1 cellular context compared by ENCODE assay signal in genomic region chr14:81435578-81436295, GRCh38.
A peak's percentile ranks its signal among the peaks of the same experiment; 100 is the strongest.
TF ChIP-seq lines count a peak whose summit lies in the region.

No MANE protein-coding gene starts in this region.

TF ChIP-seq in K562, 482 proteins besides CTCF, POLR2A, EP300 and RAD21 (continued from another document and continues in another):
- TF ChIP-seq ZNF408 (CRISPR knock-in tag; IDR thresholded peaks at IDR 0.05; ENCODE audit: low read depth) (no peak), SIX5 (IDR thresholded peaks at IDR 0.05; ENCODE audit: borderline replicate concordance in 1 of 2, insufficient read depth in 1 of 2, low read depth in 1 of 2, low read length in 2 of 2) (no peak), SIN3A (IDR thresholded peaks at IDR 0.05; ENCODE audit: borderline replicate concordance in 2 of 2, control insufficient read depth in 1 of 2, low read depth in 2 of 2, low read length in 2 of 2) (peak; percentile 7 to 88; a peak in 3 of 4 replicates), HCFC1 (IDR thresholded peaks at IDR 0.05; ENCODE audit: low read depth, low read length) (no peak), NELFE (IDR thresholded peaks at IDR 0.05; ENCODE audit: insufficient read depth, insufficient read length) (no peak), KLF16 (IDR thresholded peaks at IDR 0.05) (no peak), ATF1 (CRISPR knock-in tag; IDR thresholded peaks at IDR 0.05) (no peak), ATF1 (tag; IDR thresholded peaks at IDR 0.05) (0 out of 2 replicates have a peak, but pooled peaks have one; percentile 10), NEUROD1 (IDR thresholded peaks at IDR 0.05; ENCODE audit: borderline replicate concordance, low read depth, low read length, partially characterized antibody) (no peak), FOXM1 (IDR thresholded peaks at IDR 0.05; ENCODE audit: low read depth) (no peak), FOXM1 (CRISPR knock-in tag; IDR thresholded peaks at IDR 0.05; ENCODE audit: low read depth) (no peak), DIDO1 (tag; IDR thresholded peaks at IDR 0.05; ENCODE audit: low read depth) (no peak), HDAC2 (IDR thresholded peaks at IDR 0.05) (peak; percentile 71; the same call in 1 of the 2 replicates), EZH2 (IDR thresholded peaks at IDR 0.05; ENCODE audit: borderline replicate concordance, low read depth, low read length) (no peak), ZBTB26 (CRISPR knock-in tag; IDR thresholded peaks at IDR 0.05) (no peak), NFIX (CRISPR knock-in tag; IDR thresholded peaks at IDR 0.05; ENCODE audit: low read depth) (no peak), SRSF1 (IDR thresholded peaks at IDR 0.05; ENCODE audit: low read depth, low read length) (no peak), NRF1 (conservative IDR thresholded peaks at IDR 0.05 in 1 of 2, IDR thresholded peaks at IDR 0.05 in 1 of 2) (peak; percentile 74 to 77), RB1 (IDR thresholded peaks at IDR 0.05; ENCODE audit: low read depth) (0 out of 2 replicates have a peak, but pooled peaks have one; percentile 31), SP1 (CRISPR knock-in tag; IDR thresholded peaks at IDR 0.05) (no peak), NCOA6 (IDR thresholded peaks at IDR 0.05) (no peak), PHB (CRISPR knock-in tag; IDR thresholded peaks at IDR 0.05) (no peak), TCF3 (CRISPR knock-in tag; IDR thresholded peaks at IDR 0.05) (no peak), HNRNPUL1 (IDR thresholded peaks at IDR 0.05; ENCODE audit: low read length) (no peak), ZNF830 (CRISPR knock-in tag; IDR thresholded peaks at IDR 0.05) (no peak), THRB (CRISPR knock-in tag; conservative IDR thresholded peaks at IDR 0.05) (no peak), CREB1 (IDR thresholded peaks at IDR 0.05) (no peak), CREB1 (CRISPR knock-in tag; IDR thresholded peaks at IDR 0.05) (0 out of 2 replicates have a peak, but pooled peaks have one; percentile 20), MXI1 (IDR thresholded peaks at IDR 0.05; ENCODE audit: low read depth, low read length) (no peak), FOXP4 (CRISPR knock-in tag; IDR thresholded peaks at IDR 0.05; ENCODE audit: borderline replicate concordance) (no peak; the same call in 1 of the 2 replicates), CSDE1 (IDR thresholded peaks at IDR 0.05) (no peak), GABPB2 (CRISPR knock-in tag; conservative IDR thresholded peaks at IDR 0.05) (no peak), ZBTB7A (IDR thresholded peaks at IDR 0.05; ENCODE audit: borderline replicate concordance, control insufficient read depth, low read depth, low read length) (peak; percentile 73; the same call in 1 of the 2 replicates), ZFX (CRISPR knock-in tag; IDR thresholded peaks at IDR 0.05) (peak; percentile 17; the same call in 1 of the 2 replicates), EGR1 (conservative IDR thresholded peaks at IDR 0.05) (peak; percentile 19; the same call in 1 of the 2 replicates), HDAC6 (IDR thresholded peaks at IDR 0.05; ENCODE audit: low read depth, low read length) (no peak), CBFA2T2 (conservative IDR thresholded peaks at IDR 0.05) (no peak), NFIC (IDR thresholded peaks at IDR 0.05) (peak; percentile 19; the same call in 1 of the 2 replicates), EWSR1 (IDR thresholded peaks at IDR 0.05; ENCODE audit: borderline replicate concordance, low read depth, partially characterized antibody) (no peak)
- TF ChIP-seq, protein P1, sequence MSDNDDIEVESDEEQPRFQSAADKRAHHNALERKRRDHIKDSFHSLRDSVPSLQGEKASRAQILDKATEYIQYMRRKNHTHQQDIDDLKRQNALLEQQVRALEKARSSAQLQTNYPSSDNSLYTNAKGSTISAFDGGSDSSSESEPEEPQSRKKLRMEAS (CRISPR knock-in tag; IDR thresholded peaks at IDR 0.05), result no peak
- TF ChIP-seq, protein P2, sequence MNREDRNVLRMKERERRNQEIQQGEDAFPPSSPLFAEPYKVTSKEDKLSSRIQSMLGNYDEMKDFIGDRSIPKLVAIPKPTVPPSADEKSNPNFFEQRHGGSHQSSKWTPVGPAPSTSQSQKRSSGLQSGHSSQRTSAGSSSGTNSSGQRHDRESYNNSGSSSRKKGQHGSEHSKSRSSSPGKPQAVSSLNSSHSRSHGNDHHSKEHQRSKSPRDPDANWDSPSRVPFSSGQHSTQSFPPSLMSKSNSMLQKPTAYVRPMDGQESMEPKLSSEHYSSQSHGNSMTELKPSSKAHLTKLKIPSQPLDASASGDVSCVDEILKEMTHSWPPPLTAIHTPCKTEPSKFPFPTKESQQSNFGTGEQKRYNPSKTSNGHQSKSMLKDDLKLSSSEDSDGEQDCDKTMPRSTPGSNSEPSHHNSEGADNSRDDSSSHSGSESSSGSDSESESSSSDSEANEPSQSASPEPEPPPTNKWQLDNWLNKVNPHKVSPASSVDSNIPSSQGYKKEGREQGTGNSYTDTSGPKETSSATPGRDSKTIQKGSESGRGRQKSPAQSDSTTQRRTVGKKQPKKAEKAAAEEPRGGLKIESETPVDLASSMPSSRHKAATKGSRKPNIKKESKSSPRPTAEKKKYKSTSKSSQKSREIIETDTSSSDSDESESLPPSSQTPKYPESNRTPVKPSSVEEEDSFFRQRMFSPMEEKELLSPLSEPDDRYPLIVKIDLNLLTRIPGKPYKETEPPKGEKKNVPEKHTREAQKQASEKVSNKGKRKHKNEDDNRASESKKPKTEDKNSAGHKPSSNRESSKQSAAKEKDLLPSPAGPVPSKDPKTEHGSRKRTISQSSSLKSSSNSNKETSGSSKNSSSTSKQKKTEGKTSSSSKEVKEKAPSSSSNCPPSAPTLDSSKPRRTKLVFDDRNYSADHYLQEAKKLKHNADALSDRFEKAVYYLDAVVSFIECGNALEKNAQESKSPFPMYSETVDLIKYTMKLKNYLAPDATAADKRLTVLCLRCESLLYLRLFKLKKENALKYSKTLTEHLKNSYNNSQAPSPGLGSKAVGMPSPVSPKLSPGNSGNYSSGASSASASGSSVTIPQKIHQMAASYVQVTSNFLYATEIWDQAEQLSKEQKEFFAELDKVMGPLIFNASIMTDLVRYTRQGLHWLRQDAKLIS (CRISPR knock-in tag; IDR thresholded peaks at IDR 0.05), result no peak
- TF ChIP-seq, protein P3, sequence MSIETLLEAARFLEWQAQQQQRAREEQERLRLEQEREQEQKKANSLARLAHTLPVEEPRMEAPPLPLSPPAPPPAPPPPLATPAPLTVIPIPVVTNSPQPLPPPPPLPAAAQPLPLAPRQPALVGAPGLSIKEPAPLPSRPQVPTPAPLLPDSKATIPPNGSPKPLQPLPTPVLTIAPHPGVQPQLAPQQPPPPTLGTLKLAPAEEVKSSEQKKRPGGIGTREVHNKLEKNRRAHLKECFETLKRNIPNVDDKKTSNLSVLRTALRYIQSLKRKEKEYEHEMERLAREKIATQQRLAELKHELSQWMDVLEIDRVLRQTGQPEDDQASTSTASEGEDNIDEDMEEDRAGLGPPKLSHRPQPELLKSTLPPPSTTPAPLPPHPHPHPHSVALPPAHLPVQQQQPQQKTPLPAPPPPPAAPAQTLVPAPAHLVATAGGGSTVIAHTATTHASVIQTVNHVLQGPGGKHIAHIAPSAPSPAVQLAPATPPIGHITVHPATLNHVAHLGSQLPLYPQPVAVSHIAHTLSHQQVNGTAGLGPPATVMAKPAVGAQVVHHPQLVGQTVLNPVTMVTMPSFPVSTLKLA (conservative IDR thresholded peaks at IDR 0.05), result peak; percentile 38 to 72; a peak in 3 of 4 replicates
- TF ChIP-seq, protein P4, sequence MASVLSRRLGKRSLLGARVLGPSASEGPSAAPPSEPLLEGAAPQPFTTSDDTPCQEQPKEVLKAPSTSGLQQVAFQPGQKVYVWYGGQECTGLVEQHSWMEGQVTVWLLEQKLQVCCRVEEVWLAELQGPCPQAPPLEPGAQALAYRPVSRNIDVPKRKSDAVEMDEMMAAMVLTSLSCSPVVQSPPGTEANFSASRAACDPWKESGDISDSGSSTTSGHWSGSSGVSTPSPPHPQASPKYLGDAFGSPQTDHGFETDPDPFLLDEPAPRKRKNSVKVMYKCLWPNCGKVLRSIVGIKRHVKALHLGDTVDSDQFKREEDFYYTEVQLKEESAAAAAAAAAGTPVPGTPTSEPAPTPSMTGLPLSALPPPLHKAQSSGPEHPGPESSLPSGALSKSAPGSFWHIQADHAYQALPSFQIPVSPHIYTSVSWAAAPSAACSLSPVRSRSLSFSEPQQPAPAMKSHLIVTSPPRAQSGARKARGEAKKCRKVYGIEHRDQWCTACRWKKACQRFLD (CRISPR knock-in tag; IDR thresholded peaks at IDR 0.05), result peak; percentile 12; the same call in 1 of the 2 replicates
- TF ChIP-seq, protein P5, sequence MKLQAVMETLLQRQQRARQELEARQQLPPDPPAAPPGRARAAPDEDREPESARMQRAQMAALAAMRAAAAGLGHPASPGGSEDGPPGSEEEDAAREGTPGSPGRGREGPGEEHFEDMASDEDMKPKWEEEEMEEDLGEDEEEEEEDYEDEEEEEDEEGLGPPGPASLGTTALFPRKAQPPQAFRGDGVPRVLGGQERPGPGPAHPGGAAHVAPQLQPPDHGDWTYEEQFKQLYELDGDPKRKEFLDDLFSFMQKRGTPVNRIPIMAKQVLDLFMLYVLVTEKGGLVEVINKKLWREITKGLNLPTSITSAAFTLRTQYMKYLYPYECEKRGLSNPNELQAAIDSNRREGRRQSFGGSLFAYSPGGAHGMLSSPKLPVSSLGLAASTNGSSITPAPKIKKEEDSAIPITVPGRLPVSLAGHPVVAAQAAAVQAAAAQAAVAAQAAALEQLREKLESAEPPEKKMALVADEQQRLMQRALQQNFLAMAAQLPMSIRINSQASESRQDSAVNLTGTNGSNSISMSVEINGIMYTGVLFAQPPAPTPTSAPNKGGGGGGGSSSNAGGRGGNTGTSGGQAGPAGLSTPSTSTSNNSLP (IDR thresholded peaks at IDR 0.05; ENCODE audit: borderline replicate concordance, low read depth, low read length), result no peak
